In genomic region chr22:39300198-39300830, GRCh38 we compare ENCODE assay signal across 9 cellular contexts. TPM values are rescaled to one million over a fixed set of nuclear protein-coding genes. Genes with fewer than 3 reads are reported as not detected.
DNase-seq lines count a peak whose midpoint lies in the region; ATAC-seq and TF ChIP-seq lines count a peak whose summit lies in the region.
"Had no signal": no experiment of that assay in that cellular context is flagged by ENCODE, and none has a peak within 500 bp of the region (broad histone marks: within the 10 kb centered on the region; RNA-seq: fewer than 3 reads in every experiment).

No MANE protein-coding gene starts in this region.

- H3K27me3 ChIP-seq in SK-N-SH (ENCODE audit: insufficient read depth) (no peaks in the 10 kb centered on the region), aorta (ENCODE audit: control insufficient read depth in 1 of 2, insufficient read depth in 2 of 2, low read length in 1 of 2) (no peaks in the 10 kb centered on the region)

- H3K9me3 ChIP-seq in SK-N-SH: no peaks in the 10 kb centered on the region
- no peaks in the 10 kb centered on the region for H3K9me3 ChIP-seq in aorta (ENCODE audit: control insufficient read depth, low read length)

- no peak for TF ChIP-seq EP300 in SK-N-SH (IDR thresholded peaks at IDR 0.05; ENCODE audit: borderline replicate concordance in 1 of 2, low read depth in 1 of 2, low read length in 1 of 2)

- TF ChIP-seq RAD21 in SK-N-SH (IDR thresholded peaks at IDR 0.05; ENCODE audit: low read length): no peak

- no peak overlapping the region for H3K4me3 ChIP-seq in SK-N-SH (ENCODE audit: low read depth in 2 of 2, low read length in 1 of 2)
- peak overlapping the region; percentile 58 for H3K4me3 ChIP-seq in coronary artery
- no peak overlapping the region for H3K4me3 ChIP-seq in aorta (ENCODE audit: low read length in 2 of 2)

- 66% methylated on average over 10 of the region's 19 CpGs for WGBS in SK-N-SH (ENCODE audit: low lambda C conversion rate)
- WGBS in aorta, 2 donors: 9 to 13% methylated on average over 19 of the region's 19 CpGs

- H3K36me3 ChIP-seq in SK-N-SH (replicated peaks in 1 of 2; ENCODE audit: control insufficient read depth in 1 of 2, insufficient read depth in 2 of 2, low read length in 1 of 2) (no peaks in the 10 kb centered on the region), aorta (ENCODE audit: control insufficient read depth in 1 of 2, insufficient read depth in 2 of 2, low read length in 1 of 2) (no peaks in the 10 kb centered on the region)

- H3K4me1 ChIP-seq in SK-N-SH (ENCODE audit: control insufficient read depth in 1 of 2, insufficient read depth in 2 of 2, low read depth in 1 of 2, low read length in 1 of 2): peaks cover 0 to 3% of the 10 kb centered on the region in 2 experiments; a peak in 1 of 4 replicates
- no peaks in the 10 kb centered on the region for H3K4me1 ChIP-seq in aorta (ENCODE audit: control insufficient read depth in 1 of 2, insufficient read depth in 2 of 2, low read length in 2 of 2)

- no peaks in the 10 kb centered on the region for H3K9me2 ChIP-seq in SK-N-SH

- no peak for TF ChIP-seq CTCF in SK-N-SH (IDR thresholded peaks at IDR 0.05)
- TF ChIP-seq CTCF in coronary artery (IDR thresholded peaks at IDR 0.05): no peak

- POLR2A ChIA-PET in SK-N-SH (lab: Yijun Ruan, JAX): interaction anchor here (1.3 to 2.1 kb wide), 2 partner anchors 10 to 19 kb away, joined by 4 to 5 read pairs; partner anchors contain the start of gene RPL3

- DNase-seq in SK-N-SH: no peak
- DNase-seq in coronary artery (ENCODE audit: low spot score): no peak
- DNase-seq in midbrain (lab: John Stamatoyannopoulos, UW): peak; percentile 34
- DNase-seq in aorta: peak in 1 of 2 donors; percentile 89
- no peak for DNase-seq in NCI-H510A (lab: John Stamatoyannopoulos, UW)
- DNase-seq in HPDE6-E6E7 (ENCODE audit: extremely low spot score): no peak
- DNase-seq: stimulated activated naive CD8-positive, alpha-beta T cell treated with anti-CD3 and anti-CD28 coated beads, Interleukin-15, Interleukin-2, amounts not matched to agents 100 U/mL and 50 U/mL, for 24 hours had no signal

- no peaks in the 10 kb centered on the region for H3F3A ChIP-seq in SK-N-SH (replicated peaks; ENCODE audit: insufficient read depth)

- CTCF ChIA-PET in SK-N-SH (lab: Yijun Ruan, JAX): interaction anchor here (1.0 to 3.2 kb wide), 4 partner anchors 9 to 130 kb away, joined by 3 to 14 read pairs (median 5); no protein-coding TSS in a partner anchor

- H2AFZ ChIP-seq in SK-N-SH (ENCODE audit: low read depth): no peak overlapping the region

- ATAC-seq in SK-N-SH treated with all-trans-retinoic acid at 6 μM for 48 hours (peak; percentile 19; the same call in 1 of the 3 replicates), aorta (ENCODE audit: low FRiP score) (peak; percentile 8), HG02763 (IDR thresholded peaks at IDR 0.05; ENCODE audit: unreplicated experiment) (no peak)
- ATAC-seq: stimulated activated naive CD8-positive, alpha-beta T cell treated with anti-CD3 and anti-CD28 coated beads, Interleukin-15, Interleukin-2, amounts not matched to agents 100 U/mL and 50 U/mL, for 24 hours had no signal

- no peak overlapping the region for H3K9ac ChIP-seq in SK-N-SH

- intact Hi-C loops in aorta (cut with DNase I): no loop called here

- no peaks in the 10 kb centered on the region for H3K79me2 ChIP-seq in SK-N-SH (ENCODE audit: insufficient read depth)

- no peak overlapping the region for H3K4me2 ChIP-seq in SK-N-SH

- no peaks in the 10 kb centered on the region for H4K20me1 ChIP-seq in SK-N-SH (ENCODE audit: insufficient read depth)

- H3K27ac ChIP-seq in SK-N-SH (ENCODE audit: low read depth in 2 of 2, low read length in 1 of 2) (no peak overlapping the region), coronary artery (peak overlapping the region in 1 of 2 donors; percentile 77), aorta (ENCODE audit: low read depth in 1 of 2, low read length in 2 of 2) (no peak overlapping the region)

TF ChIP-seq in SK-N-SH treated with all-trans-retinoic acid at 6 μM for 48 hours, 23 proteins besides CTCF, POLR2A, EP300 and RAD21 (continues in another document):
- TF ChIP-seq ZC3H10 (CRISPR knock-in tag; IDR thresholded peaks at IDR 0.05) (no peak), CSRNP3 (CRISPR knock-in tag; IDR thresholded peaks at IDR 0.05) (no peak), CSDC2 (CRISPR knock-in tag; IDR thresholded peaks at IDR 0.05) (no peak), RARB (CRISPR knock-in tag; IDR thresholded peaks at IDR 0.05) (no peak), SNAI2 (CRISPR knock-in tag; IDR thresholded peaks at IDR 0.05) (no peak)
- TF ChIP-seq, protein P1, sequence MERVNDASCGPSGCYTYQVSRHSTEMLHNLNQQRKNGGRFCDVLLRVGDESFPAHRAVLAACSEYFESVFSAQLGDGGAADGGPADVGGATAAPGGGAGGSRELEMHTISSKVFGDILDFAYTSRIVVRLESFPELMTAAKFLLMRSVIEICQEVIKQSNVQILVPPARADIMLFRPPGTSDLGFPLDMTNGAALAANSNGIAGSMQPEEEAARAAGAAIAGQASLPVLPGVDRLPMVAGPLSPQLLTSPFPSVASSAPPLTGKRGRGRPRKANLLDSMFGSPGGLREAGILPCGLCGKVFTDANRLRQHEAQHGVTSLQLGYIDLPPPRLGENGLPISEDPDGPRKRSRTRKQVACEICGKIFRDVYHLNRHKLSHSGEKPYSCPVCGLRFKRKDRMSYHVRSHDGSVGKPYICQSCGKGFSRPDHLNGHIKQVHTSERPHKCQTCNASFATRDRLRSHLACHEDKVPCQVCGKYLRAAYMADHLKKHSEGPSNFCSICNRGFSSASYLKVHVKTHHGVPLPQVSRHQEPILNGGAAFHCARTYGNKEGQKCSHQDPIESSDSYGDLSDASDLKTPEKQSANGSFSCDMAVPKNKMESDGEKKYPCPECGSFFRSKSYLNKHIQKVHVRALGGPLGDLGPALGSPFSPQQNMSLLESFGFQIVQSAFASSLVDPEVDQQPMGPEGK (CRISPR knock-in tag; IDR thresholded peaks at IDR 0.05; ENCODE audit: borderline replicate concordance): no peak

TF ChIP-seq in SK-N-SH, 30 proteins besides CTCF, POLR2A, EP300 and RAD21 (continues in another document):
- no peak for TF ChIP-seq ZBTB33 (IDR thresholded peaks at IDR 0.05; ENCODE audit: borderline replicate concordance, low read depth)
- TF ChIP-seq, protein P2, sequence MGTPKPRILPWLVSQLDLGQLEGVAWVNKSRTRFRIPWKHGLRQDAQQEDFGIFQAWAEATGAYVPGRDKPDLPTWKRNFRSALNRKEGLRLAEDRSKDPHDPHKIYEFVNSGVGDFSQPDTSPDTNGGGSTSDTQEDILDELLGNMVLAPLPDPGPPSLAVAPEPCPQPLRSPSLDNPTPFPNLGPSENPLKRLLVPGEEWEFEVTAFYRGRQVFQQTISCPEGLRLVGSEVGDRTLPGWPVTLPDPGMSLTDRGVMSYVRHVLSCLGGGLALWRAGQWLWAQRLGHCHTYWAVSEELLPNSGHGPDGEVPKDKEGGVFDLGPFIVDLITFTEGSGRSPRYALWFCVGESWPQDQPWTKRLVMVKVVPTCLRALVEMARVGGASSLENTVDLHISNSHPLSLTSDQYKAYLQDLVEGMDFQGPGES (IDR thresholded peaks at IDR 0.05; ENCODE audit: low read depth, low read length): no peak

RNA-seq across cellular contexts. Expression of gene RPL3, which starts 19.1 kb away (rescaled TPM):
- 4,089 and 4,976 TPM in 2 replicates for polyA plus RNA-seq in SK-N-SH (2012; rRNA removed)
- 3,345 and 4,370 TPM in 2 replicates for polyA plus RNA-seq in SK-N-SH (2012; cell fraction: cytosol; rRNA removed)
- 1,624 and 1,631 TPM in 2 replicates for polyA plus RNA-seq in SK-N-SH (2012; cell fraction: nucleus; rRNA removed)
- total RNA-seq in aorta: 1,000 to 10,000 TPM; 1,469 to 1,615 TPM
- 1,000 to 10,000 TPM; 2,999 to 4,700 TPM for polyA plus RNA-seq in aorta

RNA-seq across cellular contexts. Expression of gene SYNGR1, which starts 49.5 kb away (rescaled TPM):
- 18.1 and 18.7 TPM in 2 replicates for polyA plus RNA-seq in SK-N-SH (2012; rRNA removed)
- polyA plus RNA-seq in SK-N-SH (2012; cell fraction: cytosol; rRNA removed): 6.5 and 12.2 TPM in 2 replicates
- polyA plus RNA-seq in SK-N-SH (2012; cell fraction: nucleus; rRNA removed): 29.3 and 35.7 TPM in 2 replicates
- 10 to 100 TPM in 1 of 2 donors, 1 to 10 TPM in 1; 5.1 to 26.7 TPM for total RNA-seq in aorta
- polyA plus RNA-seq in aorta: 10 to 100 TPM; 10.9 to 23.1 TPM

RNA-seq across cellular contexts. Expression of gene PDGFB, which starts 55.5 kb away (rescaled TPM):
- polyA plus RNA-seq in SK-N-SH (2012; rRNA removed) (0.19 and 0.44 TPM in 2 replicates), aorta (1 to 10 TPM in 1 of 2 donors, under 1 TPM in 1; 0.97 to 1.9 TPM)
- 0.06 and 0.16 TPM in 2 replicates for polyA plus RNA-seq in SK-N-SH (2012; cell fraction: cytosol; rRNA removed)
- 0.11 and 0.16 TPM in 2 replicates for polyA plus RNA-seq in SK-N-SH (2012; cell fraction: nucleus; rRNA removed)
- total RNA-seq in aorta: 10 to 100 TPM in 1 of 2 donors, 1 to 10 TPM in 1; 6.7 to 20.7 TPM
